In the genomic region with DNA sequence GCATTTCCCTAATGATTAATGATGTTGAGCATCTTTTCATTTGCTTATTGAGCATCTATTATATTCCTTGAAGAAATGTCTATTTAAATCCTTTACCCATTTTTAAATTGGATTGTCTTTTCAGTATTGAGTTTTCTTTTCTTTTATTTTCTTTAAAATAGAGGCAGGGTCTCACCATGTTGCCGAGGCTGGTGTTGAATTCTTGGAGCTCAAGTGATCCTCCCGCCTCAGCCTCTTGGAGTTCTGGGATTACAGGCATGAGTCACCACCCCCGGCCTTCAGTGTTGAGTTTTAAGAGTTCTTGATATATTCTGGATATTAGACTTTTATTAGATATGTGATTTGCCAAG, we compare ENCODE assay signal across 1 cellular context.
TF ChIP-seq lines count a peak whose summit lies in the region.

No MANE protein-coding gene starts in this region.

TF ChIP-seq in HepG2, 621 proteins besides CTCF, POLR2A, EP300 and RAD21 (continued from another document):
- TF ChIP-seq, protein P1, sequence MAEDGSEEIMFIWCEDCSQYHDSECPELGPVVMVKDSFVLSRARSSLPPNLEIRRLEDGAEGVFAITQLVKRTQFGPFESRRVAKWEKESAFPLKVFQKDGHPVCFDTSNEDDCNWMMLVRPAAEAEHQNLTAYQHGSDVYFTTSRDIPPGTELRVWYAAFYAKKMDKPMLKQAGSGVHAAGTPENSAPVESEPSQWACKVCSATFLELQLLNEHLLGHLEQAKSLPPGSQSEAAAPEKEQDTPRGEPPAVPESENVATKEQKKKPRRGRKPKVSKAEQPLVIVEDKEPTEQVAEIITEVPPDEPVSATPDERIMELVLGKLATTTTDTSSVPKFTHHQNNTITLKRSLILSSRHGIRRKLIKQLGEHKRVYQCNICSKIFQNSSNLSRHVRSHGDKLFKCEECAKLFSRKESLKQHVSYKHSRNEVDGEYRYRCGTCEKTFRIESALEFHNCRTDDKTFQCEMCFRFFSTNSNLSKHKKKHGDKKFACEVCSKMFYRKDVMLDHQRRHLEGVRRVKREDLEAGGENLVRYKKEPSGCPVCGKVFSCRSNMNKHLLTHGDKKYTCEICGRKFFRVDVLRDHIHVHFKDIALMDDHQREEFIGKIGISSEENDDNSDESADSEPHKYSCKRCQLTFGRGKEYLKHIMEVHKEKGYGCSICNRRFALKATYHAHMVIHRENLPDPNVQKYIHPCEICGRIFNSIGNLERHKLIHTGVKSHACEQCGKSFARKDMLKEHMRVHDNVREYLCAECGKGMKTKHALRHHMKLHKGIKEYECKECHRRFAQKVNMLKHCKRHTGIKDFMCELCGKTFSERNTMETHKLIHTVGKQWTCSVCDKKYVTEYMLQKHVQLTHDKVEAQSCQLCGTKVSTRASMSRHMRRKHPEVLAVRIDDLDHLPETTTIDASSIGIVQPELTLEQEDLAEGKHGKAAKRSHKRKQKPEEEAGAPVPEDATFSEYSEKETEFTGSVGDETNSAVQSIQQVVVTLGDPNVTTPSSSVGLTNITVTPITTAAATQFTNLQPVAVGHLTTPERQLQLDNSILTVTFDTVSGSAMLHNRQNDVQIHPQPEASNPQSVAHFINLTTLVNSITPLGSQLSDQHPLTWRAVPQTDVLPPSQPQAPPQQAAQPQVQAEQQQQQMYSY (CRISPR knock-in tag; IDR thresholded peaks at IDR 0.05) = peak; percentile 40; the same call in 1 of the 2 replicates
- TF ChIP-seq ZNF724P (CRISPR knock-in tag; IDR thresholded peaks at IDR 0.05; ENCODE audit: borderline replicate concordance) (0 out of 2 replicates have a peak, but pooled peaks have one; percentile 64), ZSCAN30 (CRISPR knock-in tag; IDR thresholded peaks at IDR 0.05) (0 out of 2 replicates have a peak, but pooled peaks have one; percentile 3), SRSF1 (optimal IDR thresholded peaks at IDR 0.05; ENCODE audit: low read depth, low read length) (no peak), ZNF652 (CRISPR knock-in tag; IDR thresholded peaks at IDR 0.05; ENCODE audit: borderline replicate concordance, low read depth) (0 out of 2 replicates have a peak, but pooled peaks have one; percentile 6), FOXC1 (CRISPR knock-in tag; IDR thresholded peaks at IDR 0.05; ENCODE audit: borderline replicate concordance) (0 out of 2 replicates have a peak, but pooled peaks have one; percentile 0), BRCA1 (CRISPR knock-in tag; IDR thresholded peaks at IDR 0.05) (0 out of 2 replicates have a peak, but pooled peaks have one; percentile 79), RORA (CRISPR knock-in tag; IDR thresholded peaks at IDR 0.05) (0 out of 2 replicates have a peak, but pooled peaks have one; percentile 44), IKZF4 (CRISPR knock-in tag; IDR thresholded peaks at IDR 0.05; ENCODE audit: borderline replicate concordance, low read depth, not compliant biosample characterization) (no peak), MEIS1 (CRISPR knock-in tag; IDR thresholded peaks at IDR 0.05; ENCODE audit: borderline replicate concordance) (no peak), HNRNPUL1 (IDR thresholded peaks at IDR 0.05; ENCODE audit: low read depth, low read length) (no peak), HOXA5 (CRISPR knock-in tag; IDR thresholded peaks at IDR 0.05) (0 out of 2 replicates have a peak, but pooled peaks have one; percentile 58), FOXK2 (IDR thresholded peaks at IDR 0.05) (no peak), PHF21A (CRISPR knock-in tag; IDR thresholded peaks at IDR 0.05) (peak; percentile 17), MBD4 (IDR thresholded peaks at IDR 0.05; ENCODE audit: borderline replicate concordance, low read length) (0 out of 2 replicates have a peak, but pooled peaks have one; percentile 29), ZNF777 (CRISPR knock-in tag; IDR thresholded peaks at IDR 0.05) (0 out of 2 replicates have a peak, but pooled peaks have one; percentile 21), ZNF720 (CRISPR knock-in tag; IDR thresholded peaks at IDR 0.05) (no peak), ZBTB3 (CRISPR knock-in tag; IDR thresholded peaks at IDR 0.05; ENCODE audit: borderline replicate concordance, low read depth) (0 out of 2 replicates have a peak, but pooled peaks have one; percentile 15), ZMYM2 (CRISPR knock-in tag; IDR thresholded peaks at IDR 0.05) (0 out of 2 replicates have a peak, but pooled peaks have one; percentile 70), ZSCAN29 (CRISPR knock-in tag; conservative IDR thresholded peaks at IDR 0.05) (0 out of 2 replicates have a peak, but pooled peaks have one; percentile 0), TCF12 (IDR thresholded peaks at IDR 0.05) (no peak), TCF12 (CRISPR knock-in tag; IDR thresholded peaks at IDR 0.05) (peak; percentile 3; the same call in 1 of the 2 replicates)
- TF ChIP-seq, protein P2, sequence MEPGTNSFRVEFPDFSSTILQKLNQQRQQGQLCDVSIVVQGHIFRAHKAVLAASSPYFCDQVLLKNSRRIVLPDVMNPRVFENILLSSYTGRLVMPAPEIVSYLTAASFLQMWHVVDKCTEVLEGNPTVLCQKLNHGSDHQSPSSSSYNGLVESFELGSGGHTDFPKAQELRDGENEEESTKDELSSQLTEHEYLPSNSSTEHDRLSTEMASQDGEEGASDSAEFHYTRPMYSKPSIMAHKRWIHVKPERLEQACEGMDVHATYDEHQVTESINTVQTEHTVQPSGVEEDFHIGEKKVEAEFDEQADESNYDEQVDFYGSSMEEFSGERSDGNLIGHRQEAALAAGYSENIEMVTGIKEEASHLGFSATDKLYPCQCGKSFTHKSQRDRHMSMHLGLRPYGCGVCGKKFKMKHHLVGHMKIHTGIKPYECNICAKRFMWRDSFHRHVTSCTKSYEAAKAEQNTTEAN (CRISPR knock-in tag; conservative IDR thresholded peaks at IDR 0.05) = 0 out of 2 replicates have a peak, but pooled peaks have one; percentile 58
- TF ChIP-seq, protein P3, sequence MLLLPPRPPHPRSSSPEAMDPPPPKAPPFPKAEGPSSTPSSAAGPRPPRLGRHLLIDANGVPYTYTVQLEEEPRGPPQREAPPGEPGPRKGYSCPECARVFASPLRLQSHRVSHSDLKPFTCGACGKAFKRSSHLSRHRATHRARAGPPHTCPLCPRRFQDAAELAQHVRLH (CRISPR knock-in tag; IDR thresholded peaks at IDR 0.05; ENCODE audit: borderline replicate concordance, low read depth) = no peak
- TF ChIP-seq, protein P4, sequence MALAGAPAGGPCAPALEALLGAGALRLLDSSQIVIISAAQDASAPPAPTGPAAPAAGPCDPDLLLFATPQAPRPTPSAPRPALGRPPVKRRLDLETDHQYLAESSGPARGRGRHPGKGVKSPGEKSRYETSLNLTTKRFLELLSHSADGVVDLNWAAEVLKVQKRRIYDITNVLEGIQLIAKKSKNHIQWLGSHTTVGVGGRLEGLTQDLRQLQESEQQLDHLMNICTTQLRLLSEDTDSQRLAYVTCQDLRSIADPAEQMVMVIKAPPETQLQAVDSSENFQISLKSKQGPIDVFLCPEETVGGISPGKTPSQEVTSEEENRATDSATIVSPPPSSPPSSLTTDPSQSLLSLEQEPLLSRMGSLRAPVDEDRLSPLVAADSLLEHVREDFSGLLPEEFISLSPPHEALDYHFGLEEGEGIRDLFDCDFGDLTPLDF (CRISPR knock-in tag; IDR thresholded peaks at IDR 0.05) = peak; percentile 77; the same call in 1 of the 2 replicates
